8 cellular contexts compared by ENCODE assay signal in genomic region chr4:2261853-2262144, GRCh38. TPM values are rescaled to one million over a fixed set of nuclear protein-coding genes. Genes with fewer than 3 reads are reported as not detected.
DNase-seq lines count a peak whose midpoint lies in the region; ATAC-seq and TF ChIP-seq lines count a peak whose summit lies in the region.

Gene MXD4, minus strand, starts transcription at chr4:2262109. Its CDS starts 129 bp downstream, at chr4:2261980.

- peak in 1 of 2 donors; percentile 87 for TF ChIP-seq POLR2A in adrenal gland (IDR thresholded peaks at IDR 0.05)

- no peaks in the 10 kb centered on the region for H3K9me3 Mint-ChIP-seq in CD4-positive, alpha-beta memory T cell
- no peaks in the 10 kb centered on the region for H3K9me3 Mint-ChIP-seq in stimulated activated effector memory CD8-positive, alpha-beta T cell treated with anti-CD3 and anti-CD28 coated beads, Interleukin-12 subunit alpha, Interleukin-12 subunit beta, amount 100 ng/mL, for 72 hours

- WGBS in adrenal gland, 4 donors: 0 to 1% (median 0%) methylated on average over 1 to 46 of the region's 46 CpGs; no CpG with 5 or more reads in 1 of the 4 donors

- H3K36me3 ChIP-seq in CD4-positive, alpha-beta memory T cell (ENCODE audit: insufficient read depth, low read length): peaks cover 7% of the 10 kb centered on the region
- peaks cover 0 to 9% of the 10 kb centered on the region in 2 donors for H3K36me3 ChIP-seq in adrenal gland (replicated peaks in 1 of 2)
- no peaks in the 10 kb centered on the region for H3K36me3 ChIP-seq in iPS-18a (ENCODE audit: control insufficient read depth, low read depth, low read length)

- no peaks in the 10 kb centered on the region for H3K9me3 ChIP-seq in CD4-positive, alpha-beta memory T cell (ENCODE audit: control insufficient read depth in 1 of 2, low read length in 2 of 2)
- H3K9me3 ChIP-seq in adrenal gland (replicated peaks in 1 of 3): no peaks in the 10 kb centered on the region
- no peaks in the 10 kb centered on the region for H3K9me3 ChIP-seq in iPS-18a (ENCODE audit: control insufficient read depth, low read depth, low read length)

- intact Hi-C loops in CD4-positive, alpha-beta memory T cell (cut with micrococcal nuclease): loop anchor here (1.0 to 2.0 kb wide), 8 partner anchors 19 to 275 kb away; partner anchors contain the start of genes CFAP99, FAM193A, HAUS3 and NELFA
- intact Hi-C loops in adrenal gland (cut with DNase I): no loop called here

- H3K27me3 ChIP-seq in CD4-positive, alpha-beta memory T cell (ENCODE audit: insufficient read depth, low read length): no peaks in the 10 kb centered on the region
- no peaks in the 10 kb centered on the region for H3K27me3 ChIP-seq in adrenal gland
- H3K27me3 ChIP-seq in iPS-18a (ENCODE audit: control insufficient read depth, insufficient read depth, low read length): no peaks in the 10 kb centered on the region

- peak within 1 kb of the TSS; percentile 11 to 70 for H3K4me3 ChIP-seq in CD4-positive, alpha-beta memory T cell (ENCODE audit: low read length in 2 of 2)
- peak within 1 kb of the TSS; percentile 35 to 99 (median 64) for H3K4me3 ChIP-seq in adrenal gland
- H3K4me3 ChIP-seq in iPS-18a (ENCODE audit: low read length): peak within 1 kb of the TSS; percentile 65

- CTCF ChIA-PET in CD4-positive, alpha-beta memory T cell (lab: Charles Lee; ENCODE audit: partially characterized antibody): interaction anchor here (0.6 to 1.4 kb wide), 12 partner anchors 20 to 180 kb away, joined by 3 to 9 read pairs (median 4); partner anchors contain the start of genes CFAP99 and ZFYVE28

- peak within 1 kb of the TSS; percentile 59 to 92 (median 88) for H3K27ac Mint-ChIP-seq in CD4-positive, alpha-beta memory T cell
- H3K27ac Mint-ChIP-seq in stimulated activated effector memory CD8-positive, alpha-beta T cell treated with anti-CD3 and anti-CD28 coated beads, Interleukin-12 subunit alpha, Interleukin-12 subunit beta, amount 100 ng/mL, for 72 hours: peak within 1 kb of the TSS; percentile 61

- ATAC-seq in HG03064 (IDR thresholded peaks at IDR 0.05; ENCODE audit: low read depth, unreplicated experiment) (peak; percentile 2), HG02610 (IDR thresholded peaks at IDR 0.05; ENCODE audit: unreplicated experiment) (no peak)
- ATAC-seq in stimulated activated effector memory CD8-positive, alpha-beta T cell treated with anti-CD3 and anti-CD28 coated beads, Interleukin-12 subunit alpha, Interleukin-12 subunit beta, amount 100 ng/mL, for 72 hours: peak; percentile 0

- DNase-seq in CD4-positive, alpha-beta memory T cell: no peak
- no peak for DNase-seq in adrenal gland
- no peak for DNase-seq in stimulated activated effector memory CD8-positive, alpha-beta T cell treated with anti-CD3 and anti-CD28 coated beads, Interleukin-12 subunit alpha, Interleukin-12 subunit beta, amount 100 ng/mL, for 72 hours (ENCODE audit: low spot score in 2 of 2)
- no peak for DNase-seq in NCI-H510A (lab: John Stamatoyannopoulos, UW)
- DNase-seq in 8988T: no peak

- H3K4me1 Mint-ChIP-seq in CD4-positive, alpha-beta memory T cell: peaks cover 4 to 29% (median 7%) of the 10 kb centered on the region in 4 donors
- H3K4me1 Mint-ChIP-seq in stimulated activated effector memory CD8-positive, alpha-beta T cell treated with anti-CD3 and anti-CD28 coated beads, Interleukin-12 subunit alpha, Interleukin-12 subunit beta, amount 100 ng/mL, for 72 hours: peaks cover 6% of the 10 kb centered on the region

- H3K4me3 Mint-ChIP-seq in CD4-positive, alpha-beta memory T cell: peak within 1 kb of the TSS; percentile 73 to 93 (median 82)
- peak within 1 kb of the TSS; percentile 66 for H3K4me3 Mint-ChIP-seq in stimulated activated effector memory CD8-positive, alpha-beta T cell treated with anti-CD3 and anti-CD28 coated beads, Interleukin-12 subunit alpha, Interleukin-12 subunit beta, amount 100 ng/mL, for 72 hours

- peaks cover 48% of the 10 kb centered on the region for H3K4me1 ChIP-seq in CD4-positive, alpha-beta memory T cell (ENCODE audit: insufficient read depth, low read length)
- H3K4me1 ChIP-seq in adrenal gland (replicated peaks in 1 of 2) (peaks cover 60 to 71% of the 10 kb centered on the region in 2 donors), iPS-18a (ENCODE audit: control insufficient read depth, low read depth, low read length) (peaks cover 7% of the 10 kb centered on the region)

- peak within 1 kb of the TSS; percentile 17 for H3K9ac ChIP-seq in iPS-18a (ENCODE audit: low read length)

- H3K27me3 Mint-ChIP-seq in CD4-positive, alpha-beta memory T cell: no peaks in the 10 kb centered on the region

- H3K27ac ChIP-seq in CD4-positive, alpha-beta memory T cell (ENCODE audit: low read depth, low read length): peak within 1 kb of the TSS; percentile 89
- H3K27ac ChIP-seq in adrenal gland (peak within 1 kb of the TSS; percentile 43 to 98 (median 97)), iPS-18a (ENCODE audit: low read length) (no peak within 1 kb of the TSS)

- POLR2A ChIA-PET in CD4-positive, alpha-beta memory T cell (lab: Charles Lee; ENCODE audit: partially characterized antibody): interaction anchor here (0.6 to 4.0 kb wide), 25 partner anchors 8 to 702 kb away, joined by 3 to 63 read pairs (median 7); partner anchors contain the start of genes CFAP99, FAM193A, GRK4 and HAUS3

- TF ChIP-seq CTCF in adrenal gland (IDR thresholded peaks at IDR 0.05): no peak

- H3K36me3 Mint-ChIP-seq in CD4-positive, alpha-beta memory T cell: peaks cover 4 to 9% of the 10 kb centered on the region in 2 donors
- peaks cover 8% of the 10 kb centered on the region for H3K36me3 Mint-ChIP-seq in stimulated activated effector memory CD8-positive, alpha-beta T cell treated with anti-CD3 and anti-CD28 coated beads, Interleukin-12 subunit alpha, Interleukin-12 subunit beta, amount 100 ng/mL, for 72 hours

RNA-seq across cellular contexts. Expression of gene MXD4, which starts in this region (rescaled TPM):
- 10 to 100 TPM; 66.5 to 67.5 TPM for total RNA-seq in CD4-positive, alpha-beta memory T cell
- polyA plus RNA-seq in CD4-positive, alpha-beta memory T cell: 10 to 100 TPM; 31.9 to 48.9 TPM
- 100 to 1,000 TPM in 4 of 8 donors, 10 to 100 TPM in 4; 49.2 to 133 (median 107) TPM for total RNA-seq in adrenal gland
- polyA plus RNA-seq in adrenal gland: 100 to 1,000 TPM in 1 of 3 donors, 10 to 100 TPM in 2; 13.9 to 245 (median 61.6) TPM
